Comparison of ENCODE assay signal across 27 cellular contexts in the genomic region with DNA sequence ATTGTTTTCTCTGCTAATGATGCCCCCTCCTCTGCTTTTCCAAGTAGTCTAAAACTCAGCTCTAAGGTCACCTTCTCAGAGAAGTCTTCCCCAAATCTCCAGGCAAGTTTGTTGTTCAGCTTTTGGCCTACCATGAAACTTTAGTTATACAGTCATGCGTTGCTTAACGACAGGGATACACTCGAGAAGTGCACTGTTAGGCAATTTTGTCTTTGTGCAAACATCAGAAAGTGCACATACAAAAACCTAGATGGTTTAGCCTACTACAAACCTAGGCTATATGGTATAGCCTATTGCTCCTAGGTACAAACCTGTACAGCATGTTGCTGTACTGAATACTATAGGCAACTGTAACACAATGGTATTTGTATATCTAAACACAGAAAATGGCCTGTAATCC.
DNase-seq lines count a peak whose midpoint lies in the region; ATAC-seq, FAIRE-seq and TF ChIP-seq lines count a peak whose summit lies in the region.
"Had no signal": no experiment of that assay in that cellular context is flagged by ENCODE, and none has a peak within 500 bp of the region (broad histone marks: within the 10 kb centered on the region; RNA-seq: fewer than 3 reads in every experiment).

No MANE protein-coding gene starts in this region.

- H3K27me3 Mint-ChIP-seq in T-cell, result no peaks in the 10 kb centered on the region
- H3K27me3 Mint-ChIP-seq: CD4-positive, alpha-beta T cell had no signal

- H2BK12ac ChIP-seq in trophoblast cell (ENCODE audit: low read length), result no peak overlapping the region

- no peak overlapping the region for H3K4me3 Mint-ChIP-seq in T-cell
- H3K4me3 Mint-ChIP-seq: CD14-positive monocyte; CD4-positive, alpha-beta T cell; CD8-positive, alpha-beta memory T cell; HFFc6 had no signal

- TF ChIP-seq EP300 in HepG2 (IDR thresholded peaks at IDR 0.05; ENCODE audit: low read depth in 2 of 2, low read length in 2 of 2) (no peak), HepG2 (CRISPR knock-in tag; IDR thresholded peaks at IDR 0.05; ENCODE audit: borderline replicate concordance) (no peak)

- H4K12ac ChIP-seq in trophoblast cell (ENCODE audit: low read depth, low read length), result no peak overlapping the region

- no peak for TF ChIP-seq CTCF in right lobe of liver (IDR thresholded peaks at IDR 0.05)
- no peak for TF ChIP-seq CTCF in HepG2 (CRISPR knock-in tag; IDR thresholded peaks at IDR 0.05)

- peaks cover 9% of the 10 kb centered on the region for H3K79me1 ChIP-seq in trophoblast cell (ENCODE audit: low read length)

- no TSS peak for BruUV-seq in HepG2 (replicated peaks; lab: Mats Ljungman, UMichigan)

- POLR2A ChIA-PET in HepG2 (lab: Yijun Ruan, JAX) (no interaction called here), T-cell (lab: Charles Lee) (interaction anchor here in 1 of 2 donors (0.7 kb wide), 1 partner anchor 24 kb away, joined by 3 read pairs; no protein-coding TSS in a partner anchor)

- no peaks in the 10 kb centered on the region for H3K36me3 ChIP-seq in right lobe of liver
- H3K36me3 ChIP-seq in HepG2 (replicated peaks in 1 of 2; ENCODE audit: control insufficient read depth in 1 of 2, insufficient read depth in 2 of 2, low read length in 2 of 2), result peaks cover 0 to 3% of the 10 kb centered on the region in 2 experiments; a peak in 1 of 5 replicates
- H3K36me3 ChIP-seq in trophoblast cell (ENCODE audit: control insufficient read depth in 1 of 2, insufficient read depth in 2 of 2, low read length in 2 of 2), result peaks cover 0 to 3% of the 10 kb centered on the region in 2 experiments
- H3K36me3 ChIP-seq: BE2C, HAP-1 had no signal

- no peak overlapping the region for H3K4me2 ChIP-seq in HepG2 (ENCODE audit: low read depth, low read length)
- no peak overlapping the region for H3K4me2 ChIP-seq in trophoblast cell (ENCODE audit: low read length)
- H3K4me2 ChIP-seq: A549; BLaER1 treated with 17β-estradiol and CSF1 and Interleukin-3, amounts not matched to agents 10 nM and 100 nM had no signal

- no peak overlapping the region for H2BK5ac ChIP-seq in trophoblast cell (ENCODE audit: low read depth, low read length, poor library complexity)

- H3K18ac ChIP-seq in trophoblast cell (ENCODE audit: low read length), result no peak overlapping the region

- H3K9ac ChIP-seq in HepG2 (ENCODE audit: insufficient read depth, low read depth, low read length) (no peak overlapping the region), trophoblast cell (ENCODE audit: low read length) (no peak overlapping the region)
- H3K9ac ChIP-seq: BLaER1 treated with 17β-estradiol and CSF1 and Interleukin-3, amounts not matched to agents 10 nM and 100 nM had no signal

- TF ChIP-seq POLR2A in right lobe of liver (IDR thresholded peaks at IDR 0.05) (no peak), HepG2 (IDR thresholded peaks at IDR 0.05; ENCODE audit: insufficient read depth in 1 of 2, low read depth in 2 of 2, low read length in 2 of 2) (no peak)

- H3K27me3 ChIP-seq in right lobe of liver, result no peaks in the 10 kb centered on the region
- H3K27me3 ChIP-seq in HepG2 (ENCODE audit: control insufficient read depth in 1 of 2, insufficient read depth in 2 of 2, low read length in 2 of 2), result no peaks in the 10 kb centered on the region; a peak in 1 of 5 replicates
- H3K27me3 ChIP-seq in trophoblast cell (ENCODE audit: insufficient read depth, low read length), result no peaks in the 10 kb centered on the region
- H3K27me3 ChIP-seq: BE2C; BLaER1 treated with 17β-estradiol and CSF1 and Interleukin-3, amounts not matched to agents 10 nM and 100 nM had no signal

- H3K4me1 ChIP-seq in right lobe of liver (no peaks in the 10 kb centered on the region), HepG2 (ENCODE audit: insufficient read depth, low read length) (peaks cover 10% of the 10 kb centered on the region), trophoblast cell (ENCODE audit: control insufficient read depth in 1 of 2, insufficient read depth in 2 of 2, low read length in 2 of 2) (peaks cover 6 to 13% of the 10 kb centered on the region in 2 experiments)

- H2BK120ac ChIP-seq in trophoblast cell (ENCODE audit: insufficient read depth, low read length, poor library complexity), result no peak overlapping the region

- H3K27ac ChIP-seq in right lobe of liver (no peak overlapping the region), HepG2 (ENCODE audit: extremely low read length, insufficient read depth, low read length) (no peak overlapping the region), trophoblast cell (ENCODE audit: low read depth, low read length) (no peak overlapping the region)
- H3K27ac ChIP-seq: A549; BLaER1 treated with 17β-estradiol and CSF1 and Interleukin-3, amounts not matched to agents 10 nM and 100 nM had no signal

- in situ Hi-C loops in HepG2 (cut with HindIII; ENCODE audit: extremely low pct_ligation_motif_present, low pct_unique_long_range_greater_than_20kb), result no loop called here

- WGBS in right lobe of liver (ENCODE audit: insufficient coverage, low coverage, low lambda C conversion rate, missing lambda C conversion rate), result 48% methylated on average over 3 of the region's 3 CpGs
- 80% methylated on average over 3 of the region's 3 CpGs for WGBS in HepG2 (ENCODE audit: low lambda C conversion rate)
- WGBS in trophoblast cell (ENCODE audit: extremely low coverage, insufficient coverage, insufficient read length), result no CpG with 5 or more reads among the region's 3 CpGs

- no peak overlapping the region for H2AFZ ChIP-seq in HepG2 (ENCODE audit: low read length)
- H2AFZ ChIP-seq in trophoblast cell (ENCODE audit: insufficient read depth, low read length, poor library complexity), result no peak overlapping the region

- H3K79me2 ChIP-seq in HepG2 (ENCODE audit: insufficient read depth, low read length), result no peaks in the 10 kb centered on the region
- H3K79me2 ChIP-seq in trophoblast cell (ENCODE audit: control insufficient read depth, insufficient read depth, low read length, poor library complexity), result peaks cover 2% of the 10 kb centered on the region

- H3K4me1 Mint-ChIP-seq in T-cell, result no peaks in the 10 kb centered on the region
- H3K4me1 Mint-ChIP-seq: CD8-positive, alpha-beta memory T cell had no signal

- H3K27ac Mint-ChIP-seq in T-cell, result no peak overlapping the region
- H3K27ac Mint-ChIP-seq: CD4-positive, alpha-beta T cell; CD8-positive, alpha-beta memory T cell; HFFc6 had no signal

- H3K4me3 ChIP-seq in right lobe of liver, result no peak overlapping the region
- H3K4me3 ChIP-seq in HepG2 (replicated peaks in 1 of 3; ENCODE audit: insufficient read depth in 1 of 3, low read depth in 2 of 3, low read length in 3 of 3), result no peak overlapping the region
- H3K4me3 ChIP-seq in trophoblast cell (ENCODE audit: low read depth, low read length), result no peak overlapping the region
- H3K4me3 ChIP-seq: A549; BLaER1 treated with 17β-estradiol and CSF1 and Interleukin-3, amounts not matched to agents 10 nM and 100 nM; GM12878; HAP-1 had no signal

- no peak overlapping the region for H2AK5ac ChIP-seq in trophoblast cell (ENCODE audit: low read length)

- no peak overlapping the region for H4K91ac ChIP-seq in trophoblast cell (ENCODE audit: low read depth, low read length)

- no peak for TF ChIP-seq RAD21 in HepG2 (CRISPR knock-in tag; IDR thresholded peaks at IDR 0.05)

- H3K14ac ChIP-seq in trophoblast cell (ENCODE audit: low read length), result no peak overlapping the region

- H3K4ac ChIP-seq in trophoblast cell (ENCODE audit: low read depth, low read length), result no peak overlapping the region

- intact Hi-C loops in right lobe of liver (cut with DNase I), result no loop called here
- intact Hi-C loops in HepG2 (cut with micrococcal nuclease; ENCODE audit: unreplicated experiment), result no loop called here
- intact Hi-C loops in posterior cingulate gyrus (cut with DNase I), result no loop called here

- H3K9me3 Mint-ChIP-seq in T-cell, result peaks cover 0 to 4% (median 3%) of the 10 kb centered on the region in 3 donors
- H3K9me3 Mint-ChIP-seq: CD4-positive, alpha-beta T cell; HFFc6 had no signal

- H3K9me3 ChIP-seq in right lobe of liver, result no peaks in the 10 kb centered on the region
- no peaks in the 10 kb centered on the region for H3K9me3 ChIP-seq in HepG2 (ENCODE audit: low read length)
- no peaks in the 10 kb centered on the region for H3K9me3 ChIP-seq in trophoblast cell (ENCODE audit: insufficient read depth, low read depth, low read length)
- H3K9me3 ChIP-seq: A549; BE2C; BLaER1 treated with 17β-estradiol and CSF1 and Interleukin-3, amounts not matched to agents 10 nM and 100 nM; HAP-1 had no signal

- H3K36me3 Mint-ChIP-seq in T-cell, result no peaks in the 10 kb centered on the region
- H3K36me3 Mint-ChIP-seq: CD8-positive, alpha-beta memory T cell had no signal

- ATAC-seq in right lobe of liver (peak in 3 of 4 donors; percentile 39 to 81 (median 72)), HepG2 (no peak), left lobe of liver (peak; percentile 74), T-cell (replicated peaks in 1 of 4) (no peak), HG03108 (IDR thresholded peaks at IDR 0.05; ENCODE audit: unreplicated experiment) (no peak)
- ATAC-seq: A549, GM12878 had no signal

- CTCF ChIA-PET in HepG2 (lab: Yijun Ruan, JAX; ENCODE audit: low intra/inter-chr PET ratio, low total read pairs), result no interaction called here
- CTCF ChIA-PET in T-cell (lab: Charles Lee), result no interaction called here

- DNase-seq in right lobe of liver, result no peak
- DNase-seq in HepG2 (ENCODE audit: low spot score), result no peak
- DNase-seq in left lobe of liver (ENCODE audit: low spot score), result no peak
- DNase-seq in trophoblast cell, result no peak
- no peak for DNase-seq in posterior cingulate gyrus
- DNase-seq in T-cell, result no peak
- DNase-seq: 8988T; ACHN; AML-193; BE2C; CD4-positive, alpha-beta T cell; CD8-positive, alpha-beta memory T cell; DMS 273 treated with DMSO at 0.1 percent for 48 hours; DMS79; EL; GDM1; GOT3; HFFc6 had no signal

- H3K23ac ChIP-seq in trophoblast cell (ENCODE audit: low read length), result peak overlapping the region; percentile 35

- H4K20me1 ChIP-seq in HepG2 (ENCODE audit: insufficient read depth, low read length), result no peaks in the 10 kb centered on the region

- H4K8ac ChIP-seq in trophoblast cell (ENCODE audit: low read depth, low read length), result no peak overlapping the region

- no peak for FAIRE-seq in HepG2 (lab: Jason Lieb, UNC)
- FAIRE-seq: A549, D721Med, GM12878, GM19239, H54 had no signal

TF ChIP-seq in HepG2, 621 proteins besides CTCF, POLR2A, EP300 and RAD21 (continues in another document):
- TF ChIP-seq DMAP1 (CRISPR knock-in tag; IDR thresholded peaks at IDR 0.05), result no peak

Comparison
In these comparisons a context has a peak if more than half of its experiments do, and no peak if none do; other contexts are left out.
1. ATAC-seq: peak in right lobe of liver (3 of 4) and left lobe of liver (single experiment); none in HepG2 (single experiment), T-cell (0 of 4) and HG03108 (single experiment).